1 cellular context compared by ENCODE assay signal in genomic region chr10:44258019-44258418, GRCh38.
TF ChIP-seq lines count a peak whose summit lies in the region.

No MANE protein-coding gene starts in this region.

TF ChIP-seq in WTC11, 78 proteins besides CTCF, POLR2A, EP300 and RAD21 (continued from another document):
- TF ChIP-seq, protein P1, sequence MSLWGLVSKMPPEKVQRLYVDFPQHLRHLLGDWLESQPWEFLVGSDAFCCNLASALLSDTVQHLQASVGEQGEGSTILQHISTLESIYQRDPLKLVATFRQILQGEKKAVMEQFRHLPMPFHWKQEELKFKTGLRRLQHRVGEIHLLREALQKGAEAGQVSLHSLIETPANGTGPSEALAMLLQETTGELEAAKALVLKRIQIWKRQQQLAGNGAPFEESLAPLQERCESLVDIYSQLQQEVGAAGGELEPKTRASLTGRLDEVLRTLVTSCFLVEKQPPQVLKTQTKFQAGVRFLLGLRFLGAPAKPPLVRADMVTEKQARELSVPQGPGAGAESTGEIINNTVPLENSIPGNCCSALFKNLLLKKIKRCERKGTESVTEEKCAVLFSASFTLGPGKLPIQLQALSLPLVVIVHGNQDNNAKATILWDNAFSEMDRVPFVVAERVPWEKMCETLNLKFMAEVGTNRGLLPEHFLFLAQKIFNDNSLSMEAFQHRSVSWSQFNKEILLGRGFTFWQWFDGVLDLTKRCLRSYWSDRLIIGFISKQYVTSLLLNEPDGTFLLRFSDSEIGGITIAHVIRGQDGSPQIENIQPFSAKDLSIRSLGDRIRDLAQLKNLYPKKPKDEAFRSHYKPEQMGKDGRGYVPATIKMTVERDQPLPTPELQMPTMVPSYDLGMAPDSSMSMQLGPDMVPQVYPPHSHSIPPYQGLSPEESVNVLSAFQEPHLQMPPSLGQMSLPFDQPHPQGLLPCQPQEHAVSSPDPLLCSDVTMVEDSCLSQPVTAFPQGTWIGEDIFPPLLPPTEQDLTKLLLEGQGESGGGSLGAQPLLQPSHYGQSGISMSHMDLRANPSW (CRISPR knock-in tag; conservative IDR thresholded peaks at IDR 0.05; ENCODE audit: low read depth), result no peak
- TF ChIP-seq TP53 (CRISPR knock-in tag; IDR thresholded peaks at IDR 0.05) (no peak), FOXP1 (CRISPR knock-in tag; IDR thresholded peaks at IDR 0.05; ENCODE audit: borderline replicate concordance) (no peak), GRHL2 (CRISPR knock-in tag; IDR thresholded peaks at IDR 0.05; ENCODE audit: insufficient replicate concordance, severe bottlenecking) (no peak), NFYB (CRISPR knock-in tag; conservative IDR thresholded peaks at IDR 0.05; ENCODE audit: low read depth) (no peak)
- TF ChIP-seq, protein P2, sequence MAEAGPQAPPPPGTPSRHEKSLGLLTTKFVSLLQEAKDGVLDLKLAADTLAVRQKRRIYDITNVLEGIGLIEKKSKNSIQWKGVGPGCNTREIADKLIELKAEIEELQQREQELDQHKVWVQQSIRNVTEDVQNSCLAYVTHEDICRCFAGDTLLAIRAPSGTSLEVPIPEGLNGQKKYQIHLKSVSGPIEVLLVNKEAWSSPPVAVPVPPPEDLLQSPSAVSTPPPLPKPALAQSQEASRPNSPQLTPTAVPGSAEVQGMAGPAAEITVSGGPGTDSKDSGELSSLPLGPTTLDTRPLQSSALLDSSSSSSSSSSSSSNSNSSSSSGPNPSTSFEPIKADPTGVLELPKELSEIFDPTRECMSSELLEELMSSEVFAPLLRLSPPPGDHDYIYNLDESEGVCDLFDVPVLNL (CRISPR knock-in tag; IDR thresholded peaks at IDR 0.05; ENCODE audit: borderline replicate concordance, low read depth), result no peak
